9 cellular contexts compared by ENCODE assay signal in the genomic region with DNA sequence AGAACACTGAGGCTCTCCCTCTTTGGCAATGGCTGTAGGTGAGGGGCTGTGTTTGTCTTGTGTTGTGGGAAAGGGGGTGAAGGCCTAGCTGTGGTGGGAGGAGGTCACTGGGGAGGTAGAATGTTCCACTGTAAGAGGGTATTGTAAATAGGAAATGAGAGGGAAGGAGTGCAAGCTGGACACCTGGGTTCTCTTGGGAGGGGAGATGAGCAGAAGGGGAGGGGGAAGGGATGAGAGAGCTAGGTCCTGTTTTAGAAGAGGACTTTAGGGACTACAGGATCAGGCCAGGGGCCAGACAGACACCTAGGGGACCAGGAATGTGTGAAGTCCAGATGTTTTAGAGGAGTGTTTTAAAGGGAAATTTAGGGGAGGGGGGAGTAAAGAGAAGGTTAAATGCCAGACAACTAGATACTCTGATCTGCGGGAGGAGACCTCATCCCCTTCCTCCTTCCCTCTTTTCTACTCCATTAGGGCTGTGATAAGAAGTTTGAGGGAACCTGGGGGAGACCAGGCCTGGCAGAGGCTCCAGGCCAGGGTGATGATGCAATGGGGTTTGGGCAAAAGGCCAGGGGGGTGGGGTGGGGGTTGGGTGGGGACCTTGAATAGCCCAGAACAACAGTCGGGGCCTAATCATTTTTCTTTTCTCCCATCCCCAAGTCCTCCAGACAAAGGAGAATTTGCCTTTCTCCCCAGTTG. TPM values are rescaled to one million over a fixed set of nuclear protein-coding genes. Genes with fewer than 3 reads are reported as not detected.
DNase-seq lines count a peak whose midpoint lies in the region; ATAC-seq and TF ChIP-seq lines count a peak whose summit lies in the region.
"Had no signal": no experiment of that assay in that cellular context is flagged by ENCODE, and none has a peak within 500 bp of the region (broad histone marks: within the 10 kb centered on the region; RNA-seq: fewer than 3 reads in every experiment).

No MANE protein-coding gene starts in this region.

- intact Hi-C loops in sigmoid colon (cut with DNase I) = no loop called here
- intact Hi-C loops in Calu3 (cut with micrococcal nuclease; ENCODE audit: unreplicated experiment) = no loop called here

- no peak for TF ChIP-seq EP300 in sigmoid colon (IDR thresholded peaks at IDR 0.05)

- H3K27ac ChIP-seq in GM23248 = peak overlapping the region; percentile 98
- peak overlapping the region; percentile 76 to 88 for H3K27ac ChIP-seq in esophagus (ENCODE audit: low read depth in 2 of 2, low read length in 1 of 2)
- H3K27ac ChIP-seq in sigmoid colon = peak overlapping the region; percentile 96 to 100 (median 100)

- H3K79me2 ChIP-seq in GM23248 (ENCODE audit: insufficient read depth) = peaks cover 82% of the 10 kb centered on the region

- TF ChIP-seq CTCF in sigmoid colon (IDR thresholded peaks at IDR 0.05) (no peak), Calu3 (IDR thresholded peaks at IDR 0.05; ENCODE audit: unreplicated experiment) (no peak)

- in situ Hi-C loops in GM23248 (cut with MboI) = no loop called here

- ATAC-seq in T-cell (replicated peaks in 1 of 4) = no peak

- 27 to 32% methylated on average over 2 of the region's 2 CpGs for WGBS in GM23248 (ENCODE audit: low coverage in 1 of 2, low lambda C conversion rate in 2 of 2, missing lambda C conversion rate in 2 of 2), 2 experiments
- WGBS in esophagus, 2 donors = 31 to 49% methylated on average over 2 of the region's 2 CpGs
- WGBS in sigmoid colon, 2 donors = 40 to 46% methylated on average over 2 of the region's 2 CpGs

- H3K9ac ChIP-seq in GM23248 = peak overlapping the region; percentile 98

- H3K36me3 ChIP-seq in GM23248 (ENCODE audit: low read depth) (no peaks in the 10 kb centered on the region), esophagus (ENCODE audit: control insufficient read depth in 2 of 2, insufficient read depth in 2 of 2, low read length in 1 of 2) (no peaks in the 10 kb centered on the region), sigmoid colon (peaks cover 0 to 32% (median 3%) of the 10 kb centered on the region in 4 donors)

- no peak overlapping the region for H2AFZ ChIP-seq in GM23248

- H3K4me3 Mint-ChIP-seq in T-cell (peak overlapping the region; percentile 81 to 97 (median 95)), Calu3 (ENCODE audit: low read depth, unreplicated experiment) (no peak overlapping the region)

- peaks cover 72 to 85% (median 82%) of the 10 kb centered on the region in 3 donors for H3K4me1 Mint-ChIP-seq in T-cell
- peaks cover 28% of the 10 kb centered on the region for H3K4me1 Mint-ChIP-seq in Calu3 (ENCODE audit: low read depth, unreplicated experiment)

- DNase-seq in GM23248 (peak; percentile 40), T-cell (no peak), sigmoid colon (peak; percentile 75), Calu3 (no peak), NCI-H345 (lab: John Stamatoyannopoulos, UW) (no peak), UCSD-AML1 (lab: John Stamatoyannopoulos, UW; ENCODE audit: unreplicated experiment) (no peak), T-helper 9 cell (no peak)

- peaks cover 71% of the 10 kb centered on the region for H3F3A ChIP-seq in GM23248 (ENCODE audit: insufficient read depth)

- H3K4me3 ChIP-seq in GM23248 (peak overlapping the region; percentile 97), esophagus (ENCODE audit: low read depth in 1 of 2, low read length in 2 of 2) (peak overlapping the region; percentile 19 to 56), sigmoid colon (peak overlapping the region; percentile 96 to 100 (median 100))

- H3K9me3 Mint-ChIP-seq in T-cell (no peaks in the 10 kb centered on the region), Calu3 (ENCODE audit: low read depth, unreplicated experiment) (no peaks in the 10 kb centered on the region)

- H3K27me3 Mint-ChIP-seq in T-cell (no peaks in the 10 kb centered on the region), Calu3 (ENCODE audit: unreplicated experiment) (peaks cover 14% of the 10 kb centered on the region)

- peak overlapping the region; percentile 86 for H3K4me2 ChIP-seq in GM23248 (ENCODE audit: unreplicated experiment)

- peak overlapping the region; percentile 97 to 98 for H3K27ac Mint-ChIP-seq in T-cell
- no peak overlapping the region for H3K27ac Mint-ChIP-seq in Calu3 (ENCODE audit: unreplicated experiment)

- H3K36me3 Mint-ChIP-seq in T-cell (peaks cover 4% of the 10 kb centered on the region), Calu3 (ENCODE audit: insufficient read depth, unreplicated experiment) (peaks cover 16% of the 10 kb centered on the region)

- H3K9me2 ChIP-seq in GM23248 (ENCODE audit: insufficient read depth) = no peaks in the 10 kb centered on the region

- CTCF ChIA-PET in T-cell (lab: Charles Lee) = interaction anchor here (0.6 to 5.3 kb wide), 11 partner anchors 12 to 741 kb away, joined by 3 to 40 read pairs (median 4); partner anchors contain the start of genes ATP5MC2 (in 1 of the 2) and COPZ1 (in 1 of the 2)
- CTCF ChIA-PET in Calu3 (lab: Charles Lee) = interaction anchor here (1.0 kb wide), 1 partner anchor 17 kb away, joined by 5 read pairs; no protein-coding TSS in a partner anchor

- H3K9me3 ChIP-seq in GM23248 (ENCODE audit: low read depth) (no peaks in the 10 kb centered on the region), esophagus (ENCODE audit: control insufficient read depth in 2 of 2, insufficient read depth in 1 of 2, low read depth in 1 of 2, low read length in 1 of 2) (no peaks in the 10 kb centered on the region), sigmoid colon (no peaks in the 10 kb centered on the region)

- H3K4me1 ChIP-seq in GM23248 (ENCODE audit: insufficient read depth) (peaks cover 79% of the 10 kb centered on the region), esophagus (ENCODE audit: control insufficient read depth in 2 of 2, insufficient read depth in 2 of 2, low read length in 1 of 2) (peaks cover 4 to 6% of the 10 kb centered on the region in 2 donors), sigmoid colon (peaks cover 0 to 75% (median 63%) of the 10 kb centered on the region in 4 donors)

- no peak for TF ChIP-seq POLR2A in sigmoid colon (IDR thresholded peaks at IDR 0.05)

- BruUV-seq in Calu3 (replicated peaks; lab: Mats Ljungman, UMichigan) = no TSS peak

- POLR2A ChIA-PET in T-cell (lab: Charles Lee) = interaction anchor here (0.5 to 0.8 kb wide), 3 partner anchors 17 to 129 kb away, joined by 3 to 9 read pairs (median 4); no protein-coding TSS in a partner anchor

- peaks cover 8% of the 10 kb centered on the region; the same call in 1 of the 2 replicates for H4K20me1 ChIP-seq in GM23248 (ENCODE audit: insufficient read depth)

- H3K27me3 ChIP-seq in GM23248 (replicated peaks; ENCODE audit: insufficient read depth) (no peaks in the 10 kb centered on the region), esophagus (ENCODE audit: control insufficient read depth in 1 of 2, insufficient read depth in 2 of 2, low read length in 2 of 2) (no peaks in the 10 kb centered on the region), sigmoid colon (no peaks in the 10 kb centered on the region)

RNA-seq across cellular contexts. Expression of gene ITGA5, which starts 2.0 kb away (rescaled TPM):
- 496 and 541 TPM in 2 replicates for total RNA-seq in GM23248 (2014; rRNA removed; shearing (Covaris generic))
- polyA plus RNA-seq in GM23248 (2016; fragmentation: Nextera tagmentation; extraction: Ambion mirVana) = 402 and 416 TPM in 2 replicates
- total RNA-seq in T-cell = 100 to 1,000 TPM in 3 of 5 donors, 10 to 100 TPM in 2; 58.6 to 183 (median 169) TPM
- polyA plus RNA-seq in esophagus = 10 to 100 TPM; 20.0 to 42.8 TPM
- 100 to 1,000 TPM; 200 to 765 (median 459) TPM for total RNA-seq in sigmoid colon
- polyA plus RNA-seq in sigmoid colon = 10 to 100 TPM in 1 of 3 donors, 1 to 10 TPM in 2; 7.4 to 92.7 (median 7.8) TPM
- total RNA-seq in Calu3 (2022) = 8.0 and 9.5 TPM in 2 replicates

RNA-seq across cellular contexts. Expression of gene ZNF385A, which starts 32.5 kb away (rescaled TPM):
- total RNA-seq in GM23248 (2014; rRNA removed; shearing (Covaris generic)) = 1.6 and 1.8 TPM in 2 replicates
- polyA plus RNA-seq in GM23248 (2016; fragmentation: Nextera tagmentation; extraction: Ambion mirVana) (2.9 and 3.1 TPM in 2 replicates), esophagus (10 to 100 TPM; 44.6 to 49.9 TPM), sigmoid colon (10 to 100 TPM in 1 of 3 donors, 1 to 10 TPM in 2; 4.4 to 19.2 (median 7.0) TPM)
- total RNA-seq in T-cell (1 to 10 TPM in 4 of 5 donors, under 1 TPM in 1; 0.90 to 2.7 (median 1.2) TPM), sigmoid colon (10 to 100 TPM in 2 of 4 donors, 1 to 10 TPM in 2; 5.6 to 18.6 (median 10.6) TPM), Calu3 (2022) (9.1 and 9.5 TPM in 2 replicates)

RNA-seq across cellular contexts. Expression of gene GPR84, which starts 52.8 kb away (rescaled TPM):
- total RNA-seq in GM23248 (2014; rRNA removed; shearing (Covaris generic)) = not detected in 2 replicates
- not detected in 2 replicates for polyA plus RNA-seq in GM23248 (2016; fragmentation: Nextera tagmentation; extraction: Ambion mirVana)
- total RNA-seq in T-cell = not detected
- polyA plus RNA-seq in esophagus = under 1 TPM; 0.29 TPM
- total RNA-seq in sigmoid colon = under 1 TPM in 1 of 4 donors, not detected in 3; 0.54 TPM
- polyA plus RNA-seq in sigmoid colon = under 1 TPM; 0.60 to 0.92 (median 0.69) TPM
- not detected in 2 replicates for total RNA-seq in Calu3 (2022)
- total RNA-seq: M059J had no signal

RNA-seq across cellular contexts. Expression of gene GTSF1, which starts 56.3 kb away (rescaled TPM):
- total RNA-seq in GM23248 (2014; rRNA removed; shearing (Covaris generic)) = not detected in 2 replicates
- 0.29 TPM in 1 of 2 replicates, not detected in the other for polyA plus RNA-seq in GM23248 (2016; fragmentation: Nextera tagmentation; extraction: Ambion mirVana)
- 1 to 10 TPM; 2.5 to 7.3 (median 3.7) TPM for total RNA-seq in T-cell
- polyA plus RNA-seq in esophagus = under 1 TPM in 1 of 2 donors, not detected in 1; 0.16 TPM
- total RNA-seq in sigmoid colon = not detected
- 1 to 10 TPM in 2 of 3 donors, not detected in 1; 1.4 to 3.6 TPM for polyA plus RNA-seq in sigmoid colon
- total RNA-seq in Calu3 (2022) = 85.7 and 94.5 TPM in 2 replicates
- total RNA-seq: M059J had no signal

Comparison
In these comparisons a context has a peak if more than half of its experiments do, and no peak if none do; other contexts are left out.
1. DNase-seq: peak in GM23248 (single experiment) and sigmoid colon (single experiment); none in T-cell (0 of 34), Calu3 (single experiment), NCI-H345 (single experiment), UCSD-AML1 (single experiment) and T-helper 9 cell (single experiment).
2. H3K4me3 ChIP-seq: peak in every context shown above with its lines; median percentile 100 in sigmoid colon; 97 in GM23248; 38 in esophagus.
3. Peak in every context shown above with its lines, with median percentiles within 50 percentile points of each other: H3K27ac ChIP-seq.